8 cellular contexts compared by ENCODE assay signal in the genomic region with DNA sequence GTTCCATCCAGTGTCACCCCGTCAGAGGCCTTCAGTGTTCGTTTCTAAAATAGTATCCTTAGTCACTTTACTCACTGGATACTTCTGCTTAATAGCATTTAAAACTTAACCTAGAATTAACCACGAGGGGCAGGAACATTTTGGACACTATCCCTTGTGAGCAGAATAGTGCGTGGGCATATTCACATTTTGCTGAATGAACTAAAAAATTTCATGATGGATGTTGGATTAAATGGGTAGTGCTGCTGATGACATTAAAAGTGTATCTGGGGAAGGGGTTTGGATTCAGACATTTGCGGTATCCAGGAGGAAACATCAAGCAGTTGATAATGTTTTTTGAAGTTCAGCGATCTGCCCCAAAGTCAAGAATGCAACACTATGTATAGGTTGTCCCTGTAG. TPM values are rescaled to one million over a fixed set of nuclear protein-coding genes. Genes with fewer than 3 reads are reported as not detected.
DNase-seq lines count a peak whose midpoint lies in the region; ATAC-seq, FAIRE-seq and TF ChIP-seq lines count a peak whose summit lies in the region.

No MANE protein-coding gene starts in this region.

- WGBS in testis, 2 donors: 7 to 10% methylated on average over 6 of the region's 6 CpGs

- no peak for DNase-seq in T-helper 2 cell treated with Interferon-gamma antibody and Interleukin-4, amounts not matched to agents 5 μg/mL and 100 μg/mL, for 36 hours (ENCODE audit: low spot score)
- DNase-seq in T-helper 2 cell (no peak), kidney (no peak), testis (no peak), DMS 273 (lab: John Stamatoyannopoulos, UW; ENCODE audit: unreplicated experiment) (no peak), head of caudate nucleus (no peak)
- no peak for DNase-seq in activated naive CD4-positive, alpha-beta T cell treated with anti-CD3 and anti-CD28 coated beads, Interleukin-2, amount 50 U/mL, for 72 hours (ENCODE audit: low spot score in 2 of 2)

- intact Hi-C loops in kidney (cut with DNase I): no loop called here
- intact Hi-C loops in testis (cut with DNase I; ENCODE audit: low total_unique reads): no loop called here
- intact Hi-C loops in head of caudate nucleus (cut with DNase I): loop anchor here (1.0 to 10.0 kb wide), 4 partner anchors 53 to 253 kb away; a partner anchor contains a TSS

- H3K36me3 Mint-ChIP-seq in T-helper 2 cell treated with Interferon-gamma antibody and Interleukin-4, amounts not matched to agents 5 μg/mL and 100 μg/mL, for 36 hours (ENCODE audit: low read depth): peaks cover 35% of the 10 kb centered on the region
- peaks cover 23 to 24% of the 10 kb centered on the region in 2 donors for H3K36me3 Mint-ChIP-seq in activated naive CD4-positive, alpha-beta T cell treated with anti-CD3 and anti-CD28 coated beads, Interleukin-2, amount 50 U/mL, for 72 hours

- peak overlapping the region; percentile 95 for H3K4me3 ChIP-seq in kidney (ENCODE audit: low read length in 2 of 2)
- peak overlapping the region; percentile 87 to 96 for H3K4me3 ChIP-seq in testis

- TF ChIP-seq POLR2A in testis (IDR thresholded peaks at IDR 0.05): no peak

- H3K36me3 ChIP-seq in kidney (ENCODE audit: control insufficient read depth in 1 of 2, insufficient read depth in 2 of 2, low read length in 2 of 2) (peaks cover 10 to 26% of the 10 kb centered on the region in 2 donors), testis (ENCODE audit: low read depth, missing control alignments) (no peaks in the 10 kb centered on the region)

- no peak for ATAC-seq in activated naive CD4-positive, alpha-beta T cell treated with anti-CD3 and anti-CD28 coated beads, Interleukin-2, amount 50 U/mL, for 72 hours
- no peak for ATAC-seq in HG02970 (IDR thresholded peaks at IDR 0.05; ENCODE audit: low FRiP score, unreplicated experiment)

- H3K27me3 Mint-ChIP-seq in T-helper 2 cell treated with Interferon-gamma antibody and Interleukin-4, amounts not matched to agents 5 μg/mL and 100 μg/mL, for 36 hours (ENCODE audit: low read depth): peaks cover 2% of the 10 kb centered on the region

- H3K9me3 Mint-ChIP-seq in T-helper 2 cell treated with Interferon-gamma antibody and Interleukin-4, amounts not matched to agents 5 μg/mL and 100 μg/mL, for 36 hours: no peaks in the 10 kb centered on the region
- no peaks in the 10 kb centered on the region for H3K9me3 Mint-ChIP-seq in activated naive CD4-positive, alpha-beta T cell treated with anti-CD3 and anti-CD28 coated beads, Interleukin-2, amount 50 U/mL, for 72 hours

- peak overlapping the region; percentile 98 for H3K27ac Mint-ChIP-seq in T-helper 2 cell treated with Interferon-gamma antibody and Interleukin-4, amounts not matched to agents 5 μg/mL and 100 μg/mL, for 36 hours
- H3K27ac Mint-ChIP-seq in activated naive CD4-positive, alpha-beta T cell treated with anti-CD3 and anti-CD28 coated beads, Interleukin-2, amount 50 U/mL, for 72 hours: peak overlapping the region; percentile 99

- H3K4me1 ChIP-seq in kidney (ENCODE audit: control insufficient read depth in 1 of 2, insufficient read depth in 1 of 2, low read depth in 1 of 2, low read length in 2 of 2) (peaks cover 0 to 8% of the 10 kb centered on the region in 2 donors), testis (peaks cover 6% of the 10 kb centered on the region)

- FAIRE-seq in kidney (lab: Jason Lieb, UNC): no peak

- TF ChIP-seq CTCF in kidney (IDR thresholded peaks at IDR 0.05; ENCODE audit: borderline replicate concordance, extremely low read depth, insufficient read depth) (no peak), testis (IDR thresholded peaks at IDR 0.05) (no peak)

- no peaks in the 10 kb centered on the region for H3K27me3 ChIP-seq in testis

- H3K4me3 Mint-ChIP-seq in T-helper 2 cell treated with Interferon-gamma antibody and Interleukin-4, amounts not matched to agents 5 μg/mL and 100 μg/mL, for 36 hours: peak overlapping the region; percentile 97

- H3K27ac ChIP-seq in kidney (ENCODE audit: low read depth in 2 of 2, low read length in 2 of 2): peak overlapping the region; percentile 89 to 93
- peak overlapping the region; percentile 82 to 95 for H3K27ac ChIP-seq in testis

- H3K4me1 Mint-ChIP-seq in T-helper 2 cell treated with Interferon-gamma antibody and Interleukin-4, amounts not matched to agents 5 μg/mL and 100 μg/mL, for 36 hours (ENCODE audit: low read depth): peaks cover 48% of the 10 kb centered on the region

- H3K9ac ChIP-seq in kidney (ENCODE audit: low read length in 2 of 2): peak overlapping the region; percentile 97 to 99

- no peaks in the 10 kb centered on the region for H3K9me3 ChIP-seq in kidney (ENCODE audit: control insufficient read depth in 1 of 2, low read length in 2 of 2)
- no peaks in the 10 kb centered on the region for H3K9me3 ChIP-seq in testis

RNA-seq across cellular contexts. Expression of a gene that starts 0.8 kb away (rescaled TPM):
- 100 to 1,000 TPM in 1 of 2 donors, 10 to 100 TPM in 1; 53.9 to 154 TPM for total RNA-seq in activated naive CD4-positive, alpha-beta T cell treated with anti-CD3 and anti-CD28 coated beads, Interleukin-2, amount 50 U/mL, for 72 hours
- total RNA-seq in kidney: 43.1 TPM
- polyA plus RNA-seq in kidney (ENCODE audit: insufficient read depth, low read depth, low replicate concordance): 24.1 TPM
- total RNA-seq in testis: 10 to 100 TPM; 47.7 to 50.5 TPM
- 49.9 TPM for polyA plus RNA-seq in testis (ENCODE audit: insufficient read depth, low read depth, low replicate concordance)

RNA-seq across cellular contexts. Expression of a gene that starts 53.1 kb away (rescaled TPM):
- 100 to 1,000 TPM; 191 to 241 TPM for total RNA-seq in activated naive CD4-positive, alpha-beta T cell treated with anti-CD3 and anti-CD28 coated beads, Interleukin-2, amount 50 U/mL, for 72 hours
- total RNA-seq in kidney (174 TPM), testis (100 to 1,000 TPM; 281 to 377 TPM)
- polyA plus RNA-seq in kidney (ENCODE audit: insufficient read depth, low read depth, low replicate concordance) (83.3 TPM), testis (ENCODE audit: insufficient read depth, low read depth, low replicate concordance) (419 TPM)
